Comparison of ENCODE assay signal across 1 cellular context in the genomic region with DNA sequence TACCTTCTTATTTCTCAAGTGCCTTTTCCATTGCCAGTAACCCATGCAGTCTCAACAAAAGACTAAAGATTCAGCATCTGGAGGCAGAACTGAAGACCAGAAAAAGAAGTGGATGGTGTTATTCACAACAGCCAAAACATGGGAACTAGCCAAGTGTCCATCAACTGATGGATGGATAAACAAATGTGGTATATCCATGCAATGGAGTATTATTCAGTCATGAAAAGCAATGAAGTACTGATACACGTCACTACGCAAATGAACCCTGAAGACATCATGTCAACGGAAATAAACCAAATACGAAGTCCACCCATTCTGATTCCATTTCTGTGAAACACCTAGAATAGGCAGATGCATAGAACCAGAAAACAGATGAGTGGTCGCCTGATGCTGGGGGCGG.
TF ChIP-seq lines count a peak whose summit lies in the region.

No MANE protein-coding gene starts in this region.

TF ChIP-seq in HCT116, 20 proteins besides CTCF, POLR2A, EP300 and RAD21 (continued from another document):
- TF ChIP-seq, protein P1, sequence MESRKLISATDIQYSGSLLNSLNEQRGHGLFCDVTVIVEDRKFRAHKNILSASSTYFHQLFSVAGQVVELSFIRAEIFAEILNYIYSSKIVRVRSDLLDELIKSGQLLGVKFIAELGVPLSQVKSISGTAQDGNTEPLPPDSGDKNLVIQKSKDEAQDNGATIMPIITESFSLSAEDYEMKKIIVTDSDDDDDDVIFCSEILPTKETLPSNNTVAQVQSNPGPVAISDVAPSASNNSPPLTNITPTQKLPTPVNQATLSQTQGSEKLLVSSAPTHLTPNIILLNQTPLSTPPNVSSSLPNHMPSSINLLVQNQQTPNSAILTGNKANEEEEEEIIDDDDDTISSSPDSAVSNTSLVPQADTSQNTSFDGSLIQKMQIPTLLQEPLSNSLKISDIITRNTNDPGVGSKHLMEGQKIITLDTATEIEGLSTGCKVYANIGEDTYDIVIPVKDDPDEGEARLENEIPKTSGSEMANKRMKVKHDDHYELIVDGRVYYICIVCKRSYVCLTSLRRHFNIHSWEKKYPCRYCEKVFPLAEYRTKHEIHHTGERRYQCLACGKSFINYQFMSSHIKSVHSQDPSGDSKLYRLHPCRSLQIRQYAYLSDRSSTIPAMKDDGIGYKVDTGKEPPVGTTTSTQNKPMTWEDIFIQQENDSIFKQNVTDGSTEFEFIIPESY (IDR thresholded peaks at IDR 0.05; ENCODE audit: extremely low read depth, insufficient replicate concordance, low read length), result no peak
- TF ChIP-seq, protein P2, sequence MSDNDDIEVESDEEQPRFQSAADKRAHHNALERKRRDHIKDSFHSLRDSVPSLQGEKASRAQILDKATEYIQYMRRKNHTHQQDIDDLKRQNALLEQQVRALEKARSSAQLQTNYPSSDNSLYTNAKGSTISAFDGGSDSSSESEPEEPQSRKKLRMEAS (IDR thresholded peaks at IDR 0.05), result no peak
- no peak for TF ChIP-seq EZH2 (IDR thresholded peaks at IDR 0.05)
- TF ChIP-seq TCF7L2 (IDR thresholded peaks at IDR 0.05; ENCODE audit: borderline replicate concordance, extremely low read depth, insufficient read depth, insufficient read length), result no peak
- TF ChIP-seq EGR1 (IDR thresholded peaks at IDR 0.05; ENCODE audit: low read depth), result no peak
- TF ChIP-seq ZNF274 (IDR thresholded peaks at IDR 0.05; ENCODE audit: low read depth, low read length), result no peak
- no peak for TF ChIP-seq ZFX (IDR thresholded peaks at IDR 0.05)
